24 cellular contexts compared by ENCODE assay signal in genomic region chr1:47302472-47302871, GRCh38.
"Had no signal": no experiment of that assay in that cellular context is flagged by ENCODE, and none has a peak within 500 bp of the region (broad histone marks: within the 10 kb centered on the region; RNA-seq: fewer than 3 reads in every experiment).

No MANE protein-coding gene starts in this region.

- H3K4me3 Mint-ChIP-seq: dendritic cell treated with granulocyte-macrophage colony-stimulating factor and Interleukin-4, amounts not matched to agents 40 ng/mL and 50 ng/mL, for 4 days; effector memory CD8-positive, alpha-beta T cell; endodermal cell had no signal

- H3K9me3 Mint-ChIP-seq: dendritic cell treated with granulocyte-macrophage colony-stimulating factor and Interleukin-4, amounts not matched to agents 40 ng/mL and 50 ng/mL, for 4 days; effector memory CD8-positive, alpha-beta T cell; endodermal cell had no signal

- H3K36me3 ChIP-seq: gastrocnemius medialis had no signal

- H3K27ac ChIP-seq: colonic mucosa, coronary artery, dorsolateral prefrontal cortex, epithelial cell of prostate, esophagus muscularis mucosa, esophagus squamous epithelium, foreskin keratinocyte, gastrocnemius medialis, gastroesophageal sphincter, heart left ventricle, heart right ventricle had no signal

- ATAC-seq: effector memory CD8-positive, alpha-beta T cell; esophagus mucosa; foreskin keratinocyte; gastrocnemius medialis; gastroesophageal sphincter; heart left ventricle; heart right ventricle had no signal

- DNase-seq: colonic mucosa; cortex of kidney; dermis blood vessel endothelial cell; dorsolateral prefrontal cortex; effector CD4-positive, alpha-beta T cell; effector CD8-positive, alpha-beta T cell; effector memory CD4-positive, alpha-beta T cell; effector memory CD8-positive, alpha-beta T cell; endodermal cell; esophagus squamous epithelium; foreskin fibroblast; foreskin keratinocyte; foreskin melanocyte; gastrocnemius medialis; glutamatergic neuron; head of caudate nucleus; heart left ventricle; heart right ventricle had no signal

- H3K27ac Mint-ChIP-seq: dendritic cell treated with granulocyte-macrophage colony-stimulating factor and Interleukin-4, amounts not matched to agents 40 ng/mL and 50 ng/mL, for 4 days; effector memory CD8-positive, alpha-beta T cell; endodermal cell had no signal

- H3K4me3 ChIP-seq: colonic mucosa, coronary artery, dorsolateral prefrontal cortex, esophagus muscularis mucosa, esophagus squamous epithelium, gastrocnemius medialis, gastroesophageal sphincter, heart left ventricle, heart right ventricle had no signal

- H3K27me3 Mint-ChIP-seq: dendritic cell treated with granulocyte-macrophage colony-stimulating factor and Interleukin-4, amounts not matched to agents 40 ng/mL and 50 ng/mL, for 4 days; effector memory CD8-positive, alpha-beta T cell had no signal

- H3K27me3 ChIP-seq: colonic mucosa, dorsolateral prefrontal cortex, esophagus muscularis mucosa, esophagus squamous epithelium, foreskin keratinocyte, gastrocnemius medialis, gastroesophageal sphincter, heart left ventricle, heart right ventricle had no signal

- H3K4me1 ChIP-seq: colonic mucosa, foreskin keratinocyte had no signal

- H3K9me3 ChIP-seq: colonic mucosa, esophagus muscularis mucosa, esophagus squamous epithelium, gastrocnemius medialis, gastroesophageal sphincter, heart left ventricle, heart right ventricle had no signal
